20 cellular contexts compared by ENCODE assay signal in the genomic region with DNA sequence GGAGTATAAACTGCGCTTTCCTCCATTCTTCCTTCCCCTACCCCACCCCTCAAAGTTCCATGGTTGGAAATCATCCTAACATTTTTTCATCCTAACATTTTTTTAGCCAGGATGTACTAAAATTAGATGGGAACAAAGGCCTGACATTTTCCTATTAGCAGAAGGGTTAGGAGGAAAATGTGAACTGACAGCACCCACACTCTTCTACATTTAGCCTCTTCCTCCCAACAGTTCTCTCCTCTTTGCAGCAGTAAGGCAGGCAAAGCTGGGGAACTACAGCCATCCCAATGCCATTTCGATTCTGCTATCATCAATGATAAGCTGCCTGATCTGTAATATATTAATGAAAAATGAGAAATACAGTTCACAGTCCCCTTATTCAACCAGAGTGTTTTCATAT.
"Had no signal": no experiment of that assay in that cellular context is flagged by ENCODE, and none has a peak within 500 bp of the region (broad histone marks: within the 10 kb centered on the region; RNA-seq: fewer than 3 reads in every experiment).

No MANE protein-coding gene starts in this region.

- ATAC-seq: left cardiac atrium, left ventricle myocardium superior, natural killer cell, psoas muscle, right lobe of liver had no signal

- DNase-seq: dorsolateral prefrontal cortex; effector CD4-positive, alpha-beta T cell; left cardiac atrium; left ventricle myocardium superior; natural killer cell; occipital lobe; ovary; posterior cingulate gyrus; psoas muscle; retina; right lobe of liver; small intestine; stimulated activated CD4-positive, alpha-beta T cell treated with anti-CD3 and anti-CD28 coated beads, Interleukin-15, amount 100 ng/mL, for 24 hours; stimulated activated CD4-positive, alpha-beta T cell treated with anti-CD3 and anti-CD28 coated beads, Interleukin-2, amount 100 ng/mL, for 48 hours; stimulated activated CD8-positive, alpha-beta memory T cell treated with anti-CD3 and anti-CD28 coated beads, Interleukin-4, amount 100 ng/mL, for 48 hours; stimulated activated naive CD4-positive, alpha-beta T cell; stomach; testis; tibial artery had no signal

- H3K27ac ChIP-seq: hepatocyte, ovary, psoas muscle, right lobe of liver, stomach, testis, tibial artery had no signal
